In the genomic region with DNA sequence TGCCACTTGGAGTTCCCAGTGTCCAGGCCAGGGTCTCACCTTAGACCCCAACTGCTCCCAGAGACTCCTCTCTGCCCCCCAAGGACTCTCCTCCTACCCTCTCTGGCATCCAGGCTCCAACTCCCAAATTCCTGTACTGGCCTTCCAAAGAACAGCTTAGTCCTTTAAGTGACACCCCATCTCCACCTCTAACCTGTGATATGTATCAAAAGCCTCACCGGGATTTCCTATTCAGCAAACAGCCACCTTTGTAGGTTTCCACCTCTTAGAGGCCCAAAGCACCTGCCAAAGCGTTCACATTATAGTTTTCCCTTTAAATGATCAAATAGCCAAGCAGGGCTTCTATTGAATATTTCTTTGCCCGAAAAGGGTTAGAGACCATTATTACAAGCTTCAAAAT, we compare ENCODE assay signal across 30 cellular contexts.
"Had no signal": no experiment of that assay in that cellular context is flagged by ENCODE, and none has a peak within 500 bp of the region (broad histone marks: within the 10 kb centered on the region; RNA-seq: fewer than 3 reads in every experiment).

No MANE protein-coding gene starts in this region.

- H3K4me2 ChIP-seq: SK-N-SH had no signal

- H3K4me3 Mint-ChIP-seq: activated CD4-positive, alpha-beta T cell treated with anti-CD3 and anti-CD28 coated beads, Interleukin-2, amount 10 ng/mL, durations not matched to agents 7 days and 5 days; activated CD8-positive, alpha-beta T cell treated with anti-CD3 and anti-CD28 coated beads, Interleukin-2, amount 10 ng/mL, durations not matched to agents 7 days and 5 days; activated naive CD8-positive, alpha-beta T cell treated with anti-CD3 and anti-CD28 coated beads, Interleukin-2, amount 50 U/mL, for 24 hours; activated T-cell treated with anti-CD3 and anti-CD28 coated beads, Interleukin-2, amount 50 U/mL, for 24 hours; T-helper 1 cell treated with Interleukin-12 subunit alpha and Interleukin-12 subunit beta and Interleukin-4 antibody, amounts not matched to agents 30 μg/mL and 1 μg/mL, for 36 hours; T-helper 2 cell treated with Interferon-gamma antibody and Interleukin-4, amounts not matched to agents 5 μg/mL and 100 μg/mL, for 36 hours had no signal

- H3K9ac ChIP-seq: SK-N-SH had no signal

- DNase-seq: activated CD4-positive, alpha-beta T cell treated with anti-CD3 and anti-CD28 coated beads, Interleukin-2, amount 10 ng/mL, durations not matched to agents 7 days and 5 days; activated CD4-positive, alpha-beta T cell treated with anti-CD3 and anti-CD28 coated beads, Interleukin-2, amount 50 U/mL, for 48 hours; activated CD8-positive, alpha-beta T cell treated with anti-CD3 and anti-CD28 coated beads, Interleukin-2, amount 10 ng/mL, durations not matched to agents 7 days and 5 days; activated gamma-delta T cell; activated naive CD4-positive, alpha-beta T cell treated with Interleukin-2 at 50 U/mL for 16 hours; activated naive CD8-positive, alpha-beta T cell treated with anti-CD3 and anti-CD28 coated beads, Interleukin-2, amount 50 U/mL, for 24 hours; activated T-cell treated with anti-CD3 and anti-CD28 coated beads, Interleukin-2, amount 50 U/mL, for 24 hours; anterior cingulate cortex; brain microvascular endothelial cell; central memory CD4-positive, alpha-beta T cell; NCI-H1105; NCI-H1417 treated with DMSO at 0.1 percent for 48 hours; NCI-H187 treated with DMSO at 0.1 percent for 48 hours; NCI-H2081; NCI-H2171 treated with DMSO at 0.1 percent for 48 hours; NCI-H2227 treated with DMSO at 0.1 percent for 48 hours; NCI-H446; NCI-H510A treated with DMSO at 0.1 percent for 48 hours; NCI-H526 treated with DMSO at 0.1 percent for 48 hours; NCI-H82; PC-3; Peyer's patch; RPMI8226; SHP77 treated with DMSO at 0.1 percent for 48 hours; SK-N-SH had no signal

- H3K27ac Mint-ChIP-seq: activated CD4-positive, alpha-beta T cell treated with anti-CD3 and anti-CD28 coated beads, Interleukin-2, amount 10 ng/mL, durations not matched to agents 7 days and 5 days; activated CD8-positive, alpha-beta T cell treated with anti-CD3 and anti-CD28 coated beads, Interleukin-2, amount 10 ng/mL, durations not matched to agents 7 days and 5 days; activated naive CD8-positive, alpha-beta T cell; activated naive CD8-positive, alpha-beta T cell treated with anti-CD3 and anti-CD28 coated beads, Interleukin-2, amount 50 U/mL, for 24 hours; activated T-cell treated with anti-CD3 and anti-CD28 coated beads, Interleukin-2, amount 50 U/mL, for 24 hours; activated T-helper 2 cell treated with anti-CD3 and anti-CD28 coated beads, Interferon-gamma antibody, Interleukin-2, Interleukin-4, amounts not matched to agents 10 μg/mL and 5 μg/mL and 100 μg/mL, durations not matched to agents 14 hours and 24 hours and 36 hours; T-helper 1 cell treated with Interleukin-12 subunit alpha and Interleukin-12 subunit beta and Interleukin-4 antibody, amounts not matched to agents 30 μg/mL and 1 μg/mL, for 36 hours; T-helper 2 cell treated with Interferon-gamma antibody and Interleukin-4, amounts not matched to agents 5 μg/mL and 100 μg/mL, for 36 hours had no signal

- H3K4me3 ChIP-seq: Peyer's patch, SJSA1 had no signal

- H3K36me3 ChIP-seq: brain microvascular endothelial cell, Peyer's patch had no signal

- ATAC-seq: activated CD8-positive, alpha-beta T cell treated with anti-CD3 and anti-CD28 coated beads, Interleukin-2, amount 10 ng/mL, durations not matched to agents 7 days and 5 days; activated naive CD8-positive, alpha-beta T cell treated with anti-CD3 and anti-CD28 coated beads, Interleukin-2, amount 50 U/mL, for 24 hours; PC-3 had no signal

- H3K9me2 ChIP-seq: SK-N-SH had no signal

- H3K9me3 ChIP-seq: Peyer's patch, SJSA1, SK-N-SH had no signal

- H3K27me3 ChIP-seq: brain microvascular endothelial cell, Peyer's patch, SJSA1 had no signal

- H3K27me3 Mint-ChIP-seq: activated CD4-positive, alpha-beta T cell treated with anti-CD3 and anti-CD28 coated beads, Interleukin-2, amount 10 ng/mL, durations not matched to agents 7 days and 5 days; activated naive CD8-positive, alpha-beta T cell; activated naive CD8-positive, alpha-beta T cell treated with anti-CD3 and anti-CD28 coated beads, Interleukin-2, amount 50 U/mL, for 24 hours; activated T-cell treated with anti-CD3 and anti-CD28 coated beads, Interleukin-2, amount 50 U/mL, for 24 hours had no signal

- H3K27ac ChIP-seq: brain microvascular endothelial cell, Peyer's patch, SJSA1 had no signal

- H3K9me3 Mint-ChIP-seq: activated CD4-positive, alpha-beta T cell treated with anti-CD3 and anti-CD28 coated beads, Interleukin-2, amount 10 ng/mL, durations not matched to agents 7 days and 5 days; activated naive CD8-positive, alpha-beta T cell treated with anti-CD3 and anti-CD28 coated beads, Interleukin-2, amount 50 U/mL, for 24 hours; activated T-cell treated with anti-CD3 and anti-CD28 coated beads, Interleukin-2, amount 50 U/mL, for 24 hours; activated T-helper 2 cell treated with anti-CD3 and anti-CD28 coated beads, Interferon-gamma antibody, Interleukin-2, Interleukin-4, amounts not matched to agents 10 μg/mL and 5 μg/mL and 100 μg/mL, durations not matched to agents 14 hours and 24 hours and 36 hours; T-helper 1 cell treated with Interleukin-12 subunit alpha and Interleukin-12 subunit beta and Interleukin-4 antibody, amounts not matched to agents 30 μg/mL and 1 μg/mL, for 36 hours; T-helper 2 cell treated with Interferon-gamma antibody and Interleukin-4, amounts not matched to agents 5 μg/mL and 100 μg/mL, for 36 hours had no signal
